9 cellular contexts compared by ENCODE assay signal in the genomic region with DNA sequence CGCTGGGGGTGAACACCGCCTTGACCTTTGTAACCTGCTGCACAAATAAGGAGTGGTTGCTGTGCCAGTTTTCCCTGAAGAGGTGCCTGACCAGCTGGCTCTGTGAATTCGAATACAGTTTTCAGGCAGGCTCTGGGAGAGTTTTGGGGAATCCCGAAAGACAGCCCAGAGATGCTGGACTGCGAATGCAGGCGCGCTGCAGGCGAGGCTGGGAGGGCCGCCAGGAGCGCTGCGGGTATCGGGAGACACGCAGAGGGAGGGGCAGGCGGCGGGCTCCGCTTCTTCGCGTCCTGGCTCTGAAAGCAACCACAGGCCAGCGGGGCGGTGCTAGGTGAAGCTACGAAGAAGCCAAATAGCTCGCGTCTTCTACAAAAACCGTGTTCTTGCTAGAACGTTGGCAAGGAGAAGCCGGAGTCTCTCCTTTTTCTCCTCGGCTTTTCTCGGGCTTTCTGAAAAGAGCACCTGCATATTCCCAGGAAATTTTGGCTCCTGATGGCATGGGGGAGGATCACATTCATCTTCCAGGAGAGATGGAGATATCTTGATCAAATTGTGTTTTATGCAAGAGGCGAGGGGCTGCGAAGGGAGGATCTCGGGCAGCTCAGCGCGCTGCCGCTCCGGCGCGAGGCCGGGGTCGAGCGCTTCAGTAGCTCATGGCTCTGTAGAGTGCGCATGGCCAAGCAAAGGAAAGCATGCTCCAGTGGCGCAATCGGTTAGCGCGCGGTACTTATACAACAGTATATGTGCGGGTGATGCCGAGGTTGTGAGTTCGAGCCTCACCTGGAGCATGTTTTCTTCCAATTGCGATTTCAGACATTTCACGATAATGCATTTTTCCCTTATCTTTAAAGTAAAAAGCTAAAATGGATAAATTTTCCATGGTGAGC.
DNase-seq lines count a peak whose midpoint lies in the region; ATAC-seq, FAIRE-seq and TF ChIP-seq lines count a peak whose summit lies in the region.
"Had no signal": no experiment of that assay in that cellular context is flagged by ENCODE, and none has a peak within 500 bp of the region (broad histone marks: within the 10 kb centered on the region; RNA-seq: fewer than 3 reads in every experiment).

No MANE protein-coding gene starts in this region.

- H3K4me1 ChIP-seq in A549 (peaks cover 35% of the 10 kb centered on the region), GM12878 (ENCODE audit: control insufficient read depth, insufficient read depth, low read length) (no peaks in the 10 kb centered on the region)

- no TSS peak for BruUV-seq in GM12878 (replicated peaks; lab: Mats Ljungman, UMichigan)

- TF ChIP-seq EP300 in A549 (IDR thresholded peaks at IDR 0.05) = no peak
- peak in 1 of 2 experiments; percentile 43; a peak in 1 of 4 replicates for TF ChIP-seq EP300 in GM12878 (IDR thresholded peaks at IDR 0.05; ENCODE audit: borderline replicate concordance in 1 of 2, control insufficient read depth in 1 of 2, low read depth in 2 of 2, low read length in 2 of 2)

- RAD21 ChIA-PET in GM12878 (lab: Charles Lee; ENCODE audit: unreplicated experiment) = no interaction called here

- TF ChIP-seq POLR2A in A549 (IDR thresholded peaks at IDR 0.05; ENCODE audit: low read length) (no peak), GM12878 (IDR thresholded peaks at IDR 0.05; ENCODE audit: low read depth, low read length) (no peak)

- SMC1A ChIA-PET in GM12878 (lab: Charles Lee; ENCODE audit: uncharacterized antibody, unreplicated experiment) = interaction anchor here (1.2 to 1.8 kb wide), 4 partner anchors 8 to 40 kb away, joined by 3 to 6 read pairs (median 3); no protein-coding TSS in a partner anchor

- H3K27me3 ChIP-seq in GM12878 (replicated peaks in 1 of 2; ENCODE audit: control insufficient read depth in 2 of 2, insufficient read depth in 2 of 2, low read length in 1 of 2) = no peaks in the 10 kb centered on the region

- in situ Hi-C loops in GM12878 (cut with MboI) = loop anchor here (25.0 kb wide), 1 partner anchor 969 kb away; a partner anchor contains a TSS

- H3K36me3 Mint-ChIP-seq in stimulated activated memory B cell treated with anti-CD40 and anti-IgM and Interleukin-4, amounts not matched to agents 10 μg/mL and 1 μg/mL and 100 μg/mL, for 72 hours = no peaks in the 10 kb centered on the region

- H3K9ac ChIP-seq in GM12878 (ENCODE audit: control insufficient read depth, insufficient read depth, low read length) = no peak overlapping the region

- peak; percentile 45 to 88 for DNase-seq in A549 (ENCODE audit: low read depth in 1 of 2, low spot score in 1 of 2)
- DNase-seq in NCI-H82 (lab: John Stamatoyannopoulos, UW) = peak; percentile 87
- peak; percentile 49 for DNase-seq in GM12878 (ENCODE audit: low read depth, low spot score)
- peak; percentile 85 for DNase-seq in left kidney (ENCODE audit: low read depth, low spot score)
- DNase-seq in NCI-H1417 treated with DMSO at 0.1 percent for 48 hours (lab: John Stamatoyannopoulos, UW) = no peak
- no peak for DNase-seq in DMS53 (lab: John Stamatoyannopoulos, UW)
- DNase-seq: heart right ventricle had no signal

- H3K27ac Mint-ChIP-seq in stimulated activated memory B cell treated with anti-CD40 and anti-IgM and Interleukin-4, amounts not matched to agents 10 μg/mL and 1 μg/mL and 100 μg/mL, for 72 hours = no peak overlapping the region

- H3K4me2 ChIP-seq in A549 (peak overlapping the region; percentile 89), GM12878 (ENCODE audit: control insufficient read depth, insufficient read depth) (peak overlapping the region; percentile 78)

- no peak for TF ChIP-seq RAD21 in A549 (conservative IDR thresholded peaks at IDR 0.05 in 1 of 2, IDR thresholded peaks at IDR 0.05 in 1 of 2)
- TF ChIP-seq RAD21 in GM12878 (IDR thresholded peaks at IDR 0.05; ENCODE audit: insufficient read depth, low read depth, low read length) = no peak

- H3K27me3 Mint-ChIP-seq in stimulated activated memory B cell treated with anti-CD40 and anti-IgM and Interleukin-4, amounts not matched to agents 10 μg/mL and 1 μg/mL and 100 μg/mL, for 72 hours = peaks cover 73% of the 10 kb centered on the region

- POLR2A ChIA-PET in A549 (lab: Yijun Ruan, JAX) (interaction anchor here (0.5 to 1.9 kb wide), 5 partner anchors 13 to 260 kb away, joined by 3 to 7 read pairs (median 4); no protein-coding TSS in a partner anchor), GM12878 (lab: Charles Lee) (no interaction called here)

- H3K4me3 ChIP-seq in A549 (peak overlapping the region; percentile 64), GM12878 (peak overlapping the region; percentile 67)

- FAIRE-seq in A549 (lab: Jason Lieb, UNC) (no peak), GM12878 (lab: Jason Lieb, UNC) (no peak)

- no peaks in the 10 kb centered on the region for H3K9me3 Mint-ChIP-seq in stimulated activated memory B cell treated with anti-CD40 and anti-IgM and Interleukin-4, amounts not matched to agents 10 μg/mL and 1 μg/mL and 100 μg/mL, for 72 hours

- peak overlapping the region; percentile 7; the same call in 1 of the 2 replicates for H2AFZ ChIP-seq in GM12878 (ENCODE audit: control insufficient read depth, low read depth, low read length)

- intact Hi-C loops in GM12878 (cut with micrococcal nuclease; ENCODE audit: unreplicated experiment) = no loop called here

- TF ChIP-seq CTCF in A549 (IDR thresholded peaks at IDR 0.05) (no peak), GM12878 (IDR thresholded peaks at IDR 0.05 in 2 of 3, conservative IDR thresholded peaks at IDR 0.05 in 1 of 3; ENCODE audit: control insufficient read depth in 2 of 3, extremely low read depth in 1 of 3, insufficient read depth in 1 of 3, low read depth in 3 of 3, low read length in 3 of 3) (0 out of 6 replicates have a peak, but pooled peaks of 1 of the 3 experiments have one; percentile 8)

- H3K4me3 Mint-ChIP-seq in stimulated activated memory B cell treated with anti-CD40 and anti-IgM and Interleukin-4, amounts not matched to agents 10 μg/mL and 1 μg/mL and 100 μg/mL, for 72 hours = peak overlapping the region; percentile 50

- WGBS in A549 (ENCODE audit: missing lambda C conversion rate) = 1% methylated on average over 45 of the region's 51 CpGs
- 7% methylated on average over 51 of the region's 51 CpGs for WGBS in GM12878 (ENCODE audit: insufficient coverage, insufficient replicate concordance, low lambda C conversion rate, missing lambda C conversion rate)

- no peaks in the 10 kb centered on the region for H4K20me1 ChIP-seq in GM12878 (ENCODE audit: control insufficient read depth, insufficient read depth)

- CTCF ChIA-PET in A549 (lab: Yijun Ruan, JAX) (interaction anchor here (0.6 to 4.0 kb wide), 8 partner anchors 9 to 443 kb away, joined by 3 to 27 read pairs (median 4); no protein-coding TSS in a partner anchor), GM12878 (lab: Yijun Ruan, JAX) (interaction anchor here (0.9 to 1.3 kb wide), 3 partner anchors 16 to 122 kb away, joined by 3 to 4 read pairs (median 3); no protein-coding TSS in a partner anchor)

- ATAC-seq in A549 = peak; percentile 90 to 92
- peak; percentile 62 for ATAC-seq in GM21526 (IDR thresholded peaks at IDR 0.05; ENCODE audit: low FRiP score, unreplicated experiment)
- peak; percentile 97 for ATAC-seq in GM12878
- no peak for ATAC-seq in stimulated activated memory B cell treated with anti-CD40 and anti-IgM and Interleukin-4, amounts not matched to agents 10 μg/mL and 1 μg/mL and 100 μg/mL, for 72 hours

- peak overlapping the region; percentile 79 to 86 for H3K27ac ChIP-seq in A549
- no peak overlapping the region for H3K27ac ChIP-seq in GM12878 (ENCODE audit: control insufficient read depth, insufficient read depth)
- H3K27ac ChIP-seq: heart right ventricle had no signal

- H3K36me3 ChIP-seq in GM12878 (ENCODE audit: control insufficient read depth in 2 of 2, insufficient read depth in 2 of 2, low read length in 1 of 2) = no peaks in the 10 kb centered on the region
- H3K36me3 ChIP-seq: heart right ventricle had no signal

- no peaks in the 10 kb centered on the region for H3K79me2 ChIP-seq in GM12878 (ENCODE audit: control insufficient read depth, insufficient read depth, low read length)

- H3K9me3 ChIP-seq in A549 (no peaks in the 10 kb centered on the region), GM12878 (replicated peaks; ENCODE audit: control insufficient read depth, insufficient read depth, low read length) (no peaks in the 10 kb centered on the region; the same call in 1 of the 3 replicates)

- no peaks in the 10 kb centered on the region for H3K4me1 Mint-ChIP-seq in stimulated activated memory B cell treated with anti-CD40 and anti-IgM and Interleukin-4, amounts not matched to agents 10 μg/mL and 1 μg/mL and 100 μg/mL, for 72 hours

TF ChIP-seq in A549, 52 proteins besides CTCF, POLR2A, EP300 and RAD21 (continues in another document):
- TF ChIP-seq GATA3 (IDR thresholded peaks at IDR 0.05; ENCODE audit: borderline replicate concordance) = 0 out of 2 replicates have a peak, but pooled peaks have one; percentile 29
- TF ChIP-seq MAFK (IDR thresholded peaks at IDR 0.05; ENCODE audit: partially characterized antibody) = no peak
- TF ChIP-seq TFCP2L1 (CRISPR knock-in tag; IDR thresholded peaks at IDR 0.05) = no peak
- no peak for TF ChIP-seq NFE2L2 (conservative IDR thresholded peaks at IDR 0.05; ENCODE audit: low read length)
- no peak for TF ChIP-seq KDM5A (IDR thresholded peaks at IDR 0.05)
- TF ChIP-seq, protein P1, sequence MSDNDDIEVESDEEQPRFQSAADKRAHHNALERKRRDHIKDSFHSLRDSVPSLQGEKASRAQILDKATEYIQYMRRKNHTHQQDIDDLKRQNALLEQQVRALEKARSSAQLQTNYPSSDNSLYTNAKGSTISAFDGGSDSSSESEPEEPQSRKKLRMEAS (IDR thresholded peaks at IDR 0.05) = peak; percentile 95
- no peak for TF ChIP-seq JUN (IDR thresholded peaks at IDR 0.05)
- TF ChIP-seq RFX5 (IDR thresholded peaks at IDR 0.05) = peak; percentile 52; the same call in 1 of the 2 replicates
- TF ChIP-seq SMC3 (IDR thresholded peaks at IDR 0.05) = peak; percentile 18; the same call in 1 of the 3 replicates

TF ChIP-seq in GM12878, 131 proteins besides CTCF, POLR2A, EP300 and RAD21 (continues in another document):
- no peak for TF ChIP-seq GATAD2B (conservative IDR thresholded peaks at IDR 0.05; ENCODE audit: low read depth)
- TF ChIP-seq NR2F1 (conservative IDR thresholded peaks at IDR 0.05) = 0 out of 2 replicates have a peak, but pooled peaks have one; percentile 22
- TF ChIP-seq, protein P2, sequence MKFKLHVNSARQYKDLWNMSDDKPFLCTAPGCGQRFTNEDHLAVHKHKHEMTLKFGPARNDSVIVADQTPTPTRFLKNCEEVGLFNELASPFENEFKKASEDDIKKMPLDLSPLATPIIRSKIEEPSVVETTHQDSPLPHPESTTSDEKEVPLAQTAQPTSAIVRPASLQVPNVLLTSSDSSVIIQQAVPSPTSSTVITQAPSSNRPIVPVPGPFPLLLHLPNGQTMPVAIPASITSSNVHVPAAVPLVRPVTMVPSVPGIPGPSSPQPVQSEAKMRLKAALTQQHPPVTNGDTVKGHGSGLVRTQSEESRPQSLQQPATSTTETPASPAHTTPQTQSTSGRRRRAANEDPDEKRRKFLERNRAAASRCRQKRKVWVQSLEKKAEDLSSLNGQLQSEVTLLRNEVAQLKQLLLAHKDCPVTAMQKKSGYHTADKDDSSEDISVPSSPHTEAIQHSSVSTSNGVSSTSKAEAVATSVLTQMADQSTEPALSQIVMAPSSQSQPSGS (IDR thresholded peaks at IDR 0.05; ENCODE audit: low read length) = no peak
- TF ChIP-seq BMI1 (IDR thresholded peaks at IDR 0.05; ENCODE audit: borderline replicate concordance) = no peak

Comparison
In these comparisons a context has a peak if more than half of its experiments do, and no peak if none do; other contexts are left out.
1. DNase-seq: peak in A549 (2 of 2), NCI-H82 (single experiment), GM12878 (single experiment) and left kidney (single experiment); none in NCI-H1417 treated with DMSO at 0.1 percent for 48 hours (single experiment) and DMS53 (single experiment).